In genomic region chr16:30535777-30536190, GRCh38 we compare ENCODE assay signal across 8 cellular contexts. TPM values are rescaled to one million over a fixed set of nuclear protein-coding genes. Genes with fewer than 3 reads are reported as not detected.
DNase-seq lines count a peak whose midpoint lies in the region; ATAC-seq and TF ChIP-seq lines count a peak whose summit lies in the region.

No MANE protein-coding gene starts in this region.

- peaks cover 16% of the 10 kb centered on the region for H3K4me1 Mint-ChIP-seq in HFFc6 (ENCODE audit: low read depth)
- peaks cover 16 to 19% of the 10 kb centered on the region in 2 donors for H3K4me1 Mint-ChIP-seq in effector memory CD8-positive, alpha-beta T cell (ENCODE audit: low read depth in 2 of 2)

- H3K27me3 Mint-ChIP-seq in HFFc6 (ENCODE audit: insufficient read depth) = peaks cover 4% of the 10 kb centered on the region; the same call in 1 of the 2 replicates
- no peaks in the 10 kb centered on the region for H3K27me3 Mint-ChIP-seq in effector memory CD8-positive, alpha-beta T cell

- no peak overlapping the region for H3K23ac ChIP-seq in mesendoderm (ENCODE audit: low read length)

- H3K27me3 ChIP-seq in DOHH2 (ENCODE audit: control insufficient read depth, low read length) = no peaks in the 10 kb centered on the region
- H3K27me3 ChIP-seq in mesendoderm (ENCODE audit: insufficient read depth, low read length, poor library complexity) = no peaks in the 10 kb centered on the region

- no peak overlapping the region for H2AK5ac ChIP-seq in mesendoderm (ENCODE audit: low read length)

- peak overlapping the region; percentile 90 for H3K4me3 Mint-ChIP-seq in HFFc6
- peak overlapping the region; percentile 97 to 99 for H3K4me3 Mint-ChIP-seq in effector memory CD8-positive, alpha-beta T cell

- H3K36me3 Mint-ChIP-seq in HFFc6 (ENCODE audit: low read depth) = no peaks in the 10 kb centered on the region
- peaks cover 22% of the 10 kb centered on the region for H3K36me3 Mint-ChIP-seq in effector memory CD8-positive, alpha-beta T cell (ENCODE audit: insufficient read depth)

- peak overlapping the region; percentile 42 for H2BK15ac ChIP-seq in mesendoderm (replicated peaks; ENCODE audit: low read depth)

- H3K27ac ChIP-seq in DOHH2 (ENCODE audit: low read depth, low read length) = peak overlapping the region; percentile 85
- peak overlapping the region; percentile 85 for H3K27ac ChIP-seq in mesendoderm (ENCODE audit: low read depth, low read length)

- H3K36me3 ChIP-seq in DOHH2 (ENCODE audit: control insufficient read depth, low read length) (peaks cover 29% of the 10 kb centered on the region), mesendoderm (ENCODE audit: control insufficient read depth, insufficient read depth, low read length) (no peaks in the 10 kb centered on the region)

- H3K9me3 ChIP-seq in DOHH2 (ENCODE audit: control insufficient read depth, insufficient read depth, low read length) = no peaks in the 10 kb centered on the region

- H3F3A ChIP-seq in DOHH2 (ENCODE audit: control insufficient read depth, insufficient read depth) = 0 out of 2 replicates have a peak, but pooled peaks cover 2% of the 10 kb centered on the region

- peak overlapping the region; percentile 99 for H3K56ac ChIP-seq in mesendoderm (ENCODE audit: low read length)

- H3K4ac ChIP-seq in mesendoderm (ENCODE audit: low read depth, low read length) = peak overlapping the region; percentile 96

- peak; percentile 64 for DNase-seq in HFFc6
- peak; percentile 24 for DNase-seq in NCI-H226
- peak; percentile 53 to 64 for DNase-seq in activated CD4-positive, alpha-beta T cell treated with anti-CD3 and anti-CD28 coated beads, Interleukin-2, amount 50 U/mL, for 4 hours
- peak in 2 of 3 experiments; percentile 31 to 37 for DNase-seq in effector memory CD8-positive, alpha-beta T cell
- DNase-seq in mesendoderm = peak; percentile 93
- DNase-seq in stimulated activated CD8-positive, alpha-beta memory T cell treated with anti-CD3 and anti-CD28 coated beads, Interleukin-7, amount 100 ng/mL, for 4 hours (ENCODE audit: low read depth in 2 of 2) = peak; percentile 47 to 52

- H3K9me2 ChIP-seq in DOHH2 (replicated peaks; ENCODE audit: control insufficient read depth, low read length) = no peaks in the 10 kb centered on the region

- H3K79me2 ChIP-seq in DOHH2 (ENCODE audit: control insufficient read depth, low read length) = peaks cover 45% of the 10 kb centered on the region
- H3K79me2 ChIP-seq in mesendoderm (ENCODE audit: control insufficient read depth, insufficient read depth, low read length) = no peaks in the 10 kb centered on the region

- no peak overlapping the region for H2BK5ac ChIP-seq in mesendoderm (ENCODE audit: low read length)

- peak; percentile 62 for ATAC-seq in effector memory CD8-positive, alpha-beta T cell (replicated peaks)
- no peak for ATAC-seq in HG03139 (IDR thresholded peaks at IDR 0.05; ENCODE audit: unreplicated experiment)

- peaks cover 34% of the 10 kb centered on the region for H3K4me1 ChIP-seq in DOHH2 (ENCODE audit: control insufficient read depth, low read length)
- no peaks in the 10 kb centered on the region for H3K4me1 ChIP-seq in mesendoderm (ENCODE audit: control insufficient read depth, low read depth, low read length)

- no peak overlapping the region for H4K5ac ChIP-seq in mesendoderm (ENCODE audit: low read length)

- no peaks in the 10 kb centered on the region for H4K20me1 ChIP-seq in DOHH2 (ENCODE audit: control insufficient read depth, insufficient read depth, low read depth, low read length)

- peak overlapping the region; percentile 81 for H3K9ac ChIP-seq in mesendoderm (ENCODE audit: low read length)

- peak; percentile 68 for TF ChIP-seq CTCF in DOHH2 (IDR thresholded peaks at IDR 0.05; ENCODE audit: low read depth, low read length, poor library complexity, severe bottlenecking)
- TF ChIP-seq CTCF in HFFc6 (IDR thresholded peaks at IDR 0.05) = peak; percentile 65; the same call in 1 of the 2 replicates

- H3K4me3 ChIP-seq in DOHH2 (ENCODE audit: low read length) = peak overlapping the region; percentile 93
- H3K4me3 ChIP-seq in mesendoderm (ENCODE audit: low read length) = peak overlapping the region; percentile 70

- peak overlapping the region; percentile 87 for H3K27ac Mint-ChIP-seq in HFFc6
- H3K27ac Mint-ChIP-seq in effector memory CD8-positive, alpha-beta T cell = peak overlapping the region; percentile 97 to 98

- WGBS in mesendoderm (ENCODE audit: extremely low coverage, insufficient coverage, low lambda C conversion rate) = no CpG with 5 or more reads among the region's 12 CpGs

- H3K79me1 ChIP-seq in mesendoderm (ENCODE audit: low read length) = peaks cover 2% of the 10 kb centered on the region

- peak overlapping the region; percentile 94 for H3K4me2 ChIP-seq in DOHH2 (ENCODE audit: low read length)
- H3K4me2 ChIP-seq in mesendoderm (ENCODE audit: low read length) = peak overlapping the region; percentile 90

- peak overlapping the region; percentile 65 for H2BK120ac ChIP-seq in mesendoderm (ENCODE audit: low read depth, low read length)

- no peak overlapping the region for H4K8ac ChIP-seq in mesendoderm (ENCODE audit: low read depth, low read length)

- H3K9me3 Mint-ChIP-seq in HFFc6 = no peaks in the 10 kb centered on the region
- no peaks in the 10 kb centered on the region for H3K9me3 Mint-ChIP-seq in effector memory CD8-positive, alpha-beta T cell

- peak overlapping the region; percentile 93 for H3K18ac ChIP-seq in mesendoderm (ENCODE audit: low read length)

RNA-seq across cellular contexts. Expression of gene ZNF747, which starts 1.1 kb away (rescaled TPM):
- 1 to 10 TPM; 3.2 to 4.7 (median 3.8) TPM for total RNA-seq in HFFc6 (2021; fragmentation: NEBNext Ultra II Directional; extraction: Animal tissue kit (Norgen Biotek cat#: 25700))
- polyA plus RNA-seq in mesendoderm (2013, experiment 1 of 2) = 5.4 TPM
- polyA plus RNA-seq in mesendoderm (2013, experiment 2 of 2) = 5.2 TPM

RNA-seq across cellular contexts. Expression of gene ZNF768, which starts 9.4 kb away (rescaled TPM):
- total RNA-seq in HFFc6 (2021; fragmentation: NEBNext Ultra II Directional; extraction: Animal tissue kit (Norgen Biotek cat#: 25700)) = 10 to 100 TPM; 19.8 to 22.8 (median 20.8) TPM
- 20.2 TPM for polyA plus RNA-seq in mesendoderm (2013, experiment 1 of 2)
- polyA plus RNA-seq in mesendoderm (2013, experiment 2 of 2) = 20.4 TPM

RNA-seq across cellular contexts. Expression of gene ZNF764, which starts 22.4 kb away (rescaled TPM):
- total RNA-seq in HFFc6 (2021; fragmentation: NEBNext Ultra II Directional; extraction: Animal tissue kit (Norgen Biotek cat#: 25700)) = 1 to 10 TPM; 5.1 to 6.8 (median 5.7) TPM
- 3.5 TPM for polyA plus RNA-seq in mesendoderm (2013, experiment 1 of 2)
- polyA plus RNA-seq in mesendoderm (2013, experiment 2 of 2) = 3.3 TPM

RNA-seq across cellular contexts. Expression of gene ZNF688, which starts 35.7 kb away (rescaled TPM):
- total RNA-seq in HFFc6 (2021; fragmentation: NEBNext Ultra II Directional; extraction: Animal tissue kit (Norgen Biotek cat#: 25700)) = 10 to 100 TPM in 1 of 6 experiments, 1 to 10 TPM in 5; 5.9 to 10.4 (median 7.6) TPM
- 2.2 TPM for polyA plus RNA-seq in mesendoderm (2013, experiment 1 of 2)
- polyA plus RNA-seq in mesendoderm (2013, experiment 2 of 2) = 2.3 TPM

RNA-seq across cellular contexts. Expression of gene ZNF785, which starts 49.7 kb away (rescaled TPM):
- 10 to 100 TPM in 3 of 6 experiments, 1 to 10 TPM in 3; 7.3 to 12.2 (median 10.1) TPM for total RNA-seq in HFFc6 (2021; fragmentation: NEBNext Ultra II Directional; extraction: Animal tissue kit (Norgen Biotek cat#: 25700))
- 3.8 TPM for polyA plus RNA-seq in mesendoderm (2013, experiment 1 of 2)
- 3.4 TPM for polyA plus RNA-seq in mesendoderm (2013, experiment 2 of 2)

Comparison
In these comparisons a context has a peak if more than half of its experiments do, and no peak if none do; other contexts are left out.
1. DNase-seq: peak in every context shown above with its lines; median percentile 93 in mesendoderm; 64 in HFFc6; 58 in activated CD4-positive, alpha-beta T cell treated with anti-CD3 and anti-CD28 coated beads, Interleukin-2, amount 50 U/mL, for 4 hours; 50 in stimulated activated CD8-positive, alpha-beta memory T cell treated with anti-CD3 and anti-CD28 coated beads, Interleukin-7, amount 100 ng/mL, for 4 hours; 34 in effector memory CD8-positive, alpha-beta T cell; 24 in NCI-H226.